In the genomic region with DNA sequence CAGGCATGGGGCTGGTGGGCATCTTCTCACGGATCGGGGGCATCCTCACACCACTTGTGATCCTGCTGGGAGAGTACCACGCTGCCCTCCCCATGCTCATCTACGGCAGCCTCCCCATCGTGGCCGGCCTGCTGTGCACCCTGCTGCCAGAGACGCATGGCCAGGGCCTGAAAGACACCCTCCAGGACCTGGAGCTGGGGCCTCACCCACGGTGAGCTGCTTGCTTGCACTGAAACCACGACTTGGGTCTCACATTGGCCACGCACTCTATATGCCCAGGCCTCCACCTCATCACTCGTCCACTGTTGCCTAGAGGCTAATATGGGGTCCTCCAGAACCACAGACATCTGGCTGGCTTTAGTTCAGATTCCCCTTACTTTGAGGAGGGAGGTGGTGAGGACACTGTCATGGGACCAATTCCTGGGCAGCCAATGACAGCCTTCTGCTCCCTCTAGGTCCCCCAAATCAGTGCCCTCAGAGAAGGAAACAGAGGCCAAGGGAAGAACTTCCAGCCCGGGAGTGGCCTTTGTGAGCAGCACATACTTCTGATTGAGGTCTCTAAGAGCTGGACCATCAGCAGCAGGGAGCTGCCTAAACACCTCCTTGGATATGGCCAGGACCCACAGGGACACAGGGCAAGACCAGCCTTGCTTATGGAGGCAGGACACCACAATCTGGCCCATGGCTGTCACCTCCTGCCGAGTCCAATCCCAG, we compare ENCODE assay signal across 34 cellular contexts. TPM values are rescaled to one million over a fixed set of nuclear protein-coding genes. Genes with fewer than 3 reads are reported as not detected.
"Had no signal": no experiment of that assay in that cellular context is flagged by ENCODE, and none has a peak within 500 bp of the region (broad histone marks: within the 10 kb centered on the region; RNA-seq: fewer than 3 reads in every experiment).

No MANE protein-coding gene starts in this region.

- H3K27ac Mint-ChIP-seq: dendritic cell treated with granulocyte-macrophage colony-stimulating factor and Interleukin-4, amounts not matched to agents 40 ng/mL and 50 ng/mL, for 4 days; mesothelial cell of epicardium; naive B cell; nephron had no signal

- H3K9ac ChIP-seq: neural progenitor cell had no signal

- H3K36me3 ChIP-seq: colonic mucosa, neural progenitor cell, pancreas, right lobe of liver, suprapubic skin, transverse colon, vagina had no signal

- H3K4me2 ChIP-seq: neural progenitor cell had no signal

- FAIRE-seq: islet of Langerhans, pancreas, small intestine had no signal

- ATAC-seq: esophagus mucosa; left lung; mucosa of descending colon; pancreas; right lobe of liver; stimulated activated naive CD8-positive, alpha-beta T cell treated with anti-CD3 and anti-CD28 coated beads, Interleukin-15, amount 100 ng/mL, for 72 hours had no signal

- H3K27ac ChIP-seq: colonic mucosa, epithelial cell of prostate, heart right ventricle, left lung, neural progenitor cell, pancreas, right lobe of liver, suprapubic skin, transverse colon, vagina had no signal

- H2AFZ ChIP-seq: neural progenitor cell had no signal

- H3K4me1 ChIP-seq: colonic mucosa, heart right ventricle, left lung, neural progenitor cell, pancreas, right lobe of liver, suprapubic skin, transverse colon, vagina had no signal

- H3K9me3 Mint-ChIP-seq: dendritic cell treated with granulocyte-macrophage colony-stimulating factor and Interleukin-4, amounts not matched to agents 40 ng/mL and 50 ng/mL, for 4 days; endodermal cell; mesothelial cell of epicardium; naive B cell; neural progenitor cell; stimulated activated naive CD8-positive, alpha-beta T cell treated with anti-CD3 and anti-CD28 coated beads, Interleukin-15, amount 100 ng/mL, for 72 hours had no signal

- H3K4me3 Mint-ChIP-seq: dendritic cell treated with granulocyte-macrophage colony-stimulating factor and Interleukin-4, amounts not matched to agents 40 ng/mL and 50 ng/mL, for 4 days; endodermal cell; mesothelial cell of epicardium; naive B cell; nephron; neural progenitor cell; stimulated activated naive CD8-positive, alpha-beta T cell treated with anti-CD3 and anti-CD28 coated beads, Interleukin-15, amount 100 ng/mL, for 72 hours had no signal

- H3K4me1 Mint-ChIP-seq: mesothelial cell of epicardium; nephron; neural progenitor cell; stimulated activated naive CD8-positive, alpha-beta T cell treated with anti-CD3 and anti-CD28 coated beads, Interleukin-15, amount 100 ng/mL, for 72 hours had no signal

- DNase-seq: colonic mucosa; effector CD8-positive, alpha-beta T cell; endodermal cell; foreskin fibroblast; glutamatergic neuron; heart right ventricle; hippocampal formation; left cardiac atrium; mesenchymal stem cell; mucosa of descending colon; naive B cell; occipital lobe; pancreas; retina; right lobe of liver; small intestine; stimulated activated CD4-positive, alpha-beta T cell treated with anti-CD3 and anti-CD28 coated beads, Interleukin-15, amount 100 ng/mL, for 24 hours; stimulated activated CD4-positive, alpha-beta T cell treated with anti-CD3 and anti-CD28 coated beads, Interleukin-2, amount 100 ng/mL, for 48 hours; stimulated activated naive CD4-positive, alpha-beta T cell; stimulated activated naive CD8-positive, alpha-beta T cell treated with anti-CD3 and anti-CD28 coated beads, Interleukin-15, amount 100 ng/mL, for 72 hours; transverse colon had no signal

- H3K27me3 Mint-ChIP-seq: dendritic cell treated with granulocyte-macrophage colony-stimulating factor and Interleukin-4, amounts not matched to agents 40 ng/mL and 50 ng/mL, for 4 days; naive B cell; stimulated activated naive CD8-positive, alpha-beta T cell treated with anti-CD3 and anti-CD28 coated beads, Interleukin-15, amount 100 ng/mL, for 72 hours had no signal

- H3K9me3 ChIP-seq: colonic mucosa, heart right ventricle, left lung, mucosa of descending colon, pancreas, right lobe of liver, suprapubic skin, transverse colon, vagina had no signal

- H3K4me3 ChIP-seq: colonic mucosa, heart right ventricle, left lung, mucosa of descending colon, neural progenitor cell, pancreas, right lobe of liver, suprapubic skin, transverse colon, vagina had no signal

- H3K36me3 Mint-ChIP-seq: naive B cell had no signal

- H3K27me3 ChIP-seq: colonic mucosa, heart right ventricle, left lung, neural progenitor cell, pancreas, right lobe of liver, suprapubic skin, transverse colon, vagina had no signal

RNA-seq across cellular contexts. Expression of a gene that starts 5.0 kb away (rescaled TPM):
- total RNA-seq: lung microvascular endothelial cell, ureter had no signal

RNA-seq across cellular contexts. Expression of a gene that starts 11.5 kb away (rescaled TPM):
- total RNA-seq: kidney epithelial cell, vagina had no signal
